Comparison of ENCODE assay signal across 26 cellular contexts in genomic region chr6:117136702-117137101, GRCh38.
"Had no signal": no experiment of that assay in that cellular context is flagged by ENCODE, and none has a peak within 500 bp of the region (broad histone marks: within the 10 kb centered on the region; RNA-seq: fewer than 3 reads in every experiment).

No MANE protein-coding gene starts in this region.

- H3K4me3 ChIP-seq: ascending aorta, breast epithelium, cardiac muscle cell, coronary artery, dorsolateral prefrontal cortex had no signal

- H3K36me3 ChIP-seq: ascending aorta, breast epithelium, cardiac muscle cell had no signal

- H3K27ac ChIP-seq: ascending aorta, breast epithelium, cardiac muscle cell, coronary artery, dorsolateral prefrontal cortex had no signal

- H3K9me3 ChIP-seq: ascending aorta, breast epithelium had no signal

- ATAC-seq: activated CD4-positive, alpha-beta T cell treated with anti-CD3 and anti-CD28 coated beads for 36 hours; activated CD8-positive, alpha-beta memory T cell treated with anti-CD3 and anti-CD28 coated beads, Interleukin-2, amount 10 ng/mL, durations not matched to agents 7 days and 5 days; activated CD8-positive, alpha-beta T cell treated with anti-CD3 and anti-CD28 coated beads, Interleukin-2, amount 10 ng/mL, durations not matched to agents 7 days and 5 days; activated naive CD4-positive, alpha-beta T cell treated with anti-CD3 and anti-CD28 coated beads, Interleukin-2, amount 50 U/mL, for 72 hours; esophagus mucosa had no signal

- H3K27me3 ChIP-seq: ascending aorta, breast epithelium, cardiac muscle cell, dorsolateral prefrontal cortex had no signal

- DNase-seq: activated CD4-positive, alpha-beta memory T cell treated with anti-CD3 and anti-CD28 coated beads for 36 hours; activated CD4-positive, alpha-beta T cell treated with anti-CD3 and anti-CD28 coated beads for 36 hours; activated CD4-positive, alpha-beta T cell treated with anti-CD3 and anti-CD28 coated beads, Interleukin-2, amount 10 ng/mL, durations not matched to agents 24 days and 14 days; activated CD4-positive, CD25-positive, alpha-beta regulatory T cell; activated CD4-positive, CD25-positive, alpha-beta regulatory T cell treated with anti-CD3 and anti-CD28 coated beads, Interleukin-2, amount 50 U/mL, for 72 hours; activated CD8-positive, alpha-beta memory T cell treated with anti-CD3 and anti-CD28 coated beads, Interleukin-2, amount 10 ng/mL, durations not matched to agents 7 days and 5 days; activated CD8-positive, alpha-beta memory T cell treated with anti-CD3 and anti-CD28 coated beads, Interleukin-2, amount 50 U/mL, for 4 hours; activated CD8-positive, alpha-beta T cell treated with anti-CD3 and anti-CD28 coated beads, Interleukin-2, amount 10 ng/mL, durations not matched to agents 7 days and 5 days; activated effector memory CD4-positive, alpha-beta T cell treated with anti-CD3 and anti-CD28 coated beads, Interleukin-2, amount 50 U/mL, for 16 hours; activated naive CD4-positive, alpha-beta T cell; activated naive CD4-positive, alpha-beta T cell treated with anti-CD3 and anti-CD28 coated beads, Interleukin-2, amount 10 ng/mL, durations not matched to agents 7 days and 5 days; activated naive CD8-positive, alpha-beta T cell treated with anti-CD3 and anti-CD28 coated beads, Interleukin-2, amount 10 ng/mL, durations not matched to agents 7 days and 5 days; activated T-cell treated with anti-CD3 and anti-CD28 coated beads, Interleukin-2, amount 50 U/mL, for 1 hour; activated T-cell treated with anti-CD3 and anti-CD28 coated beads, Interleukin-2, amount 50 U/mL, for 48 hours; dorsolateral prefrontal cortex; effector memory CD4-positive, alpha-beta T cell; endodermal cell; foreskin fibroblast; glutamatergic neuron; T-helper 2 cell had no signal

- H3K4me1 ChIP-seq: ascending aorta, breast epithelium had no signal
